ENCODE assay signal across 8 cellular contexts in the genomic region with DNA sequence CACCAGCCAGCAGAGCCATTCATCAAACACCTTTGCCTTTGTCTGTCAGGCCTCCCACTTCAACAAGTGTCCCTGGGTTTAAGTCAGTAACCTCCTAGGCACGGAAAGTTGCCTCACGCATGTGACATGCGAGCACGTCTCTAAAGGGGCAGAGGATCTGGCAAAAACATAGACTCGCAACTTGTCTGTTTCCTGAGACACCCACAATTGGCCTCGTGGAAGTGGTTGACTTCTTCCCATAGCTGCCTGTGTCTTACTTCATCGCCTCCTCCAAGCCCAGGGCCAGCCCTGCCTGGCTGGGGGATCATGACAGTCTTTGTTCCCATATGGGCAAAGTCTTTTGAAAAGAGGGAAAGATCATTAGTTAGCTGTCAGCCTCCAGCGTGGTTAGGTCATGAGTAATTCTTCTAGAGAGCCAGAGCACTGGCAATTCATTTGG. TPM values are rescaled to one million over a fixed set of nuclear protein-coding genes. Genes with fewer than 3 reads are reported as not detected.
DNase-seq lines count a peak whose midpoint lies in the region; ATAC-seq and TF ChIP-seq lines count a peak whose summit lies in the region.

No MANE protein-coding gene starts in this region.

- TF ChIP-seq CTCF in Peyer's patch (IDR thresholded peaks at IDR 0.05) (no peak), fibroblast of pulmonary artery (IDR thresholded peaks at IDR 0.05; ENCODE audit: low read length, missing control alignments) (no peak)

- H3K4ac ChIP-seq in trophoblast cell (ENCODE audit: low read depth, low read length), result peak overlapping the region; percentile 49

- peak overlapping the region; percentile 32 for H4K12ac ChIP-seq in trophoblast cell (ENCODE audit: low read depth, low read length)

- H2BK12ac ChIP-seq in trophoblast cell (ENCODE audit: low read length), result peak overlapping the region; percentile 97

- H3K4me3 ChIP-seq in Peyer's patch, result no peak overlapping the region
- peak overlapping the region; percentile 46 for H3K4me3 ChIP-seq in fibroblast of pulmonary artery (replicated peaks; ENCODE audit: low read depth, low read length)
- no peak overlapping the region for H3K4me3 ChIP-seq in trophoblast cell (ENCODE audit: low read depth, low read length)

- H4K8ac ChIP-seq in trophoblast cell (ENCODE audit: low read depth, low read length), result peak overlapping the region; percentile 77

- H3K9ac ChIP-seq in trophoblast cell (ENCODE audit: low read length), result no peak overlapping the region

- H3K4me2 ChIP-seq in trophoblast cell (ENCODE audit: low read length), result peak overlapping the region; percentile 57

- H3K27me3 ChIP-seq in Peyer's patch (no peaks in the 10 kb centered on the region), trophoblast cell (ENCODE audit: insufficient read depth, low read length) (no peaks in the 10 kb centered on the region)

- TF ChIP-seq POLR2A in Peyer's patch (IDR thresholded peaks at IDR 0.05), result no peak

- H4K91ac ChIP-seq in trophoblast cell (ENCODE audit: low read depth, low read length), result peak overlapping the region; percentile 93

- peak overlapping the region; percentile 56 for H2AFZ ChIP-seq in trophoblast cell (ENCODE audit: insufficient read depth, low read length, poor library complexity)

- H3K4me1 ChIP-seq in Peyer's patch, result peaks cover 0 to 6% (median 3%) of the 10 kb centered on the region in 4 donors
- peaks cover 33 to 36% of the 10 kb centered on the region in 2 experiments for H3K4me1 ChIP-seq in trophoblast cell (ENCODE audit: control insufficient read depth in 1 of 2, insufficient read depth in 2 of 2, low read length in 2 of 2)

- ATAC-seq in HG03045 (IDR thresholded peaks at IDR 0.05; ENCODE audit: unreplicated experiment) (no peak), HG03460 (IDR thresholded peaks at IDR 0.05; ENCODE audit: unreplicated experiment) (no peak), HG03175 (IDR thresholded peaks at IDR 0.05; ENCODE audit: unreplicated experiment) (no peak)

- DNase-seq in AG20443 (ENCODE audit: low spot score), result peak; percentile 86
- no peak for DNase-seq in Peyer's patch
- peak; percentile 96 for DNase-seq in fibroblast of pulmonary artery (ENCODE audit: low read depth)
- DNase-seq in trophoblast cell, result peak; percentile 74 to 88
- no peak for DNase-seq in HuH-7.5 (ENCODE audit: low spot score)

- H3K36me3 ChIP-seq in Peyer's patch (no peaks in the 10 kb centered on the region), trophoblast cell (ENCODE audit: control insufficient read depth in 1 of 2, insufficient read depth in 2 of 2, low read length in 2 of 2) (no peaks in the 10 kb centered on the region)

- H2AK5ac ChIP-seq in trophoblast cell (ENCODE audit: low read length), result peak overlapping the region; percentile 80

- H3K79me1 ChIP-seq in trophoblast cell (ENCODE audit: low read length), result peaks cover 33% of the 10 kb centered on the region

- H3K27ac ChIP-seq in Peyer's patch (peak overlapping the region; percentile 38 to 83 (median 68)), trophoblast cell (ENCODE audit: low read depth, low read length) (peak overlapping the region; percentile 93)

- no peaks in the 10 kb centered on the region for H3K9me3 ChIP-seq in Peyer's patch
- peaks cover 3% of the 10 kb centered on the region for H3K9me3 ChIP-seq in trophoblast cell (ENCODE audit: insufficient read depth, low read depth, low read length)

- H3K14ac ChIP-seq in trophoblast cell (ENCODE audit: low read length), result peak overlapping the region; percentile 84

- no peak overlapping the region for H3K23ac ChIP-seq in trophoblast cell (ENCODE audit: low read length)

- WGBS in trophoblast cell (ENCODE audit: extremely low coverage, insufficient coverage, insufficient read length), result no CpG with 5 or more reads among the region's 8 CpGs

- H3K79me2 ChIP-seq in trophoblast cell (ENCODE audit: control insufficient read depth, insufficient read depth, low read length, poor library complexity), result peaks cover 7% of the 10 kb centered on the region

- H3K18ac ChIP-seq in trophoblast cell (ENCODE audit: low read length), result peak overlapping the region; percentile 84

- H2BK120ac ChIP-seq in trophoblast cell (ENCODE audit: insufficient read depth, low read length, poor library complexity), result peak overlapping the region; percentile 96

- peak overlapping the region; percentile 73 for H2BK5ac ChIP-seq in trophoblast cell (ENCODE audit: low read depth, low read length, poor library complexity)

RNA-seq across cellular contexts. Expression of a gene that starts 35.5 kb away (rescaled TPM):
- 100 to 1,000 TPM; 126 to 311 (median 181) TPM for total RNA-seq in Peyer's patch
- polyA plus RNA-seq in trophoblast cell (2013), result 63.7 and 67.6 TPM in 2 replicates

Comparison
In these comparisons a context has a peak if more than half of its experiments do, and no peak if none do; other contexts are left out.
1. DNase-seq: peak in AG20443 (single experiment), fibroblast of pulmonary artery (single experiment) and trophoblast cell (2 of 2); none in Peyer's patch (0 of 3) and HuH-7.5 (single experiment).